8 cellular contexts compared by ENCODE assay signal in the genomic region with DNA sequence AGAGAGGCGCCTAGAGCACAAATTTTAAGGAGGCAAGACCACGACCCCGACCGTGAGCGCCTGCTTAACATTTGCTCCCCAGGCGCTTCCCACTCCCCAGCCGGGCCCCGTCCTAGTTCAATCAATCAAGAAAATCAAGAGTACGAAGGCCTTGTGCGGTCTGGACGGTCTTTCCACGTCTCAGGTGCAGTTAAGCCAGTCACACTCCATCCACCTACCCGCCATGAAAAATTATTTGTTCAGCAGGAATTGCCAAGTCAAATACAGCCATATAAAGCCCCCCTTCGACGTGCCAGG. TPM values are rescaled to one million over a fixed set of nuclear protein-coding genes. Genes with fewer than 3 reads are reported as not detected.
DNase-seq lines count a peak whose midpoint lies in the region; ATAC-seq, FAIRE-seq and TF ChIP-seq lines count a peak whose summit lies in the region.

No MANE protein-coding gene starts in this region.

- in situ Hi-C loops in K562 (cut with MboI) = no loop called here

- H3K27ac Mint-ChIP-seq in CD4-positive, CD25-positive, alpha-beta regulatory T cell = peak overlapping the region; percentile 98 to 99 (median 99)

- no peaks in the 10 kb centered on the region for H3K9me3 ChIP-seq in CD4-positive, CD25-positive, alpha-beta regulatory T cell (ENCODE audit: control insufficient read depth in 2 of 2, low read length in 2 of 2)
- no peaks in the 10 kb centered on the region for H3K9me3 ChIP-seq in K562 (replicated peaks; ENCODE audit: control insufficient read depth, insufficient read depth, low read depth, low read length)
- no peaks in the 10 kb centered on the region for H3K9me3 ChIP-seq in left lung
- H3K9me3 ChIP-seq in thoracic aorta = no peaks in the 10 kb centered on the region

- TF ChIP-seq CTCF in K562 (IDR thresholded peaks at IDR 0.05 in 2 of 3, conservative IDR thresholded peaks at IDR 0.05 in 1 of 3; ENCODE audit: insufficient read depth in 2 of 3, low read depth in 1 of 3, low read length in 3 of 3) = no peak
- TF ChIP-seq CTCF in left lung (IDR thresholded peaks at IDR 0.05) = no peak
- TF ChIP-seq CTCF in thoracic aorta (IDR thresholded peaks at IDR 0.05) = no peak

- peak overlapping the region; percentile 86 for H2AFZ ChIP-seq in K562 (ENCODE audit: low read depth, low read length)

- H3K27me3 ChIP-seq in CD4-positive, CD25-positive, alpha-beta regulatory T cell (ENCODE audit: control insufficient read depth, insufficient read depth, low read length) = no peaks in the 10 kb centered on the region
- H3K27me3 ChIP-seq in K562 (ENCODE audit: control insufficient read depth in 2 of 2, insufficient read depth in 2 of 2, low read length in 2 of 2) = no peaks in the 10 kb centered on the region
- no peaks in the 10 kb centered on the region for H3K27me3 ChIP-seq in left lung
- H3K27me3 ChIP-seq in thoracic aorta (replicated peaks; ENCODE audit: insufficient read depth) = no peaks in the 10 kb centered on the region

- CTCF ChIA-PET in K562 (lab: Yijun Ruan, JAX; ENCODE audit: low intra/inter-chr PET ratio) = interaction anchor here (2.4 kb wide), 1 partner anchor 11 kb away, joined by 6 read pairs; no protein-coding TSS in a partner anchor

- 0% methylated on average over 12 of the region's 15 CpGs for WGBS in K562 (ENCODE audit: insufficient coverage, low coverage, missing lambda C conversion rate)

- H3K9me1 ChIP-seq in K562 (ENCODE audit: control insufficient read depth, insufficient read depth, low read length) = no peaks in the 10 kb centered on the region

- FAIRE-seq in K562 (lab: Jason Lieb, UNC) = no peak

- peak overlapping the region; percentile 97 for H3K4me3 ChIP-seq in CD4-positive, CD25-positive, alpha-beta regulatory T cell (ENCODE audit: low read depth, low read length)
- H3K4me3 ChIP-seq in K562 (peak overlapping the region; percentile 53), left lung (peak overlapping the region; percentile 68 to 95), thoracic aorta (peak overlapping the region; percentile 96)

- peaks cover 1% of the 10 kb centered on the region for H3K36me3 ChIP-seq in CD4-positive, CD25-positive, alpha-beta regulatory T cell (ENCODE audit: control insufficient read depth, insufficient read depth, low read length)
- H3K36me3 ChIP-seq in K562 (ENCODE audit: control insufficient read depth, insufficient read depth, low read length) = peaks cover 19% of the 10 kb centered on the region; the same call in 2 of the 3 replicates
- H3K36me3 ChIP-seq in left lung = peaks cover 0 to 7% of the 10 kb centered on the region in 2 donors
- H3K36me3 ChIP-seq in thoracic aorta = no peaks in the 10 kb centered on the region

- peak overlapping the region; percentile 91 for H3K27ac ChIP-seq in CD4-positive, CD25-positive, alpha-beta regulatory T cell (ENCODE audit: insufficient read depth, low read length, poor library complexity, severe bottlenecking)
- H3K27ac ChIP-seq in K562 (ENCODE audit: extremely low read depth, low read depth, low read length) (peak overlapping the region; percentile 96), left lung (peak overlapping the region; percentile 97 to 98), thoracic aorta (peak overlapping the region; percentile 94 to 98)

- peaks cover 45% of the 10 kb centered on the region for H3K79me2 ChIP-seq in K562 (ENCODE audit: control insufficient read depth, insufficient read depth, low read length)

- H3K27me3 Mint-ChIP-seq in CD4-positive, CD25-positive, alpha-beta regulatory T cell = no peaks in the 10 kb centered on the region

- DNase-seq in CD4-positive, CD25-positive, alpha-beta regulatory T cell = no peak
- peak in 3 of 4 experiments; percentile 12 to 46 (median 30) for DNase-seq in K562 (ENCODE audit: extremely low read depth in 1 of 4, low spot score in 3 of 4)
- no peak for DNase-seq in left lung
- DNase-seq in thoracic aorta (ENCODE audit: low spot score) = no peak
- no peak for DNase-seq in SW 1271 (lab: John Stamatoyannopoulos, UW)
- no peak for DNase-seq in T-helper 9 cell

- peak in 1 of 2 donors; percentile 1 for ATAC-seq in CD4-positive, CD25-positive, alpha-beta regulatory T cell (ENCODE audit: low read depth in 2 of 2)
- ATAC-seq in HG03066 (IDR thresholded peaks at IDR 0.05; ENCODE audit: low read depth, unreplicated experiment) = peak; percentile 1
- ATAC-seq in K562 = peak; percentile 29
- peak; percentile 31 for ATAC-seq in left lung
- ATAC-seq in thoracic aorta (ENCODE audit: insufficient number of reproducible peaks, low FRiP score, low read depth) = no peak
- no peak for ATAC-seq in HG02588 (IDR thresholded peaks at IDR 0.05; ENCODE audit: unreplicated experiment)

- no TSS peak for BruUV-seq in K562 (replicated peaks; lab: Mats Ljungman, UMichigan)

- H4K20me1 ChIP-seq in K562 (replicated peaks; ENCODE audit: control insufficient read depth, insufficient read depth, low read length) = no peaks in the 10 kb centered on the region

- no peak for TF ChIP-seq EP300 in K562 (IDR thresholded peaks at IDR 0.05; ENCODE audit: low read length)

- intact Hi-C loops in K562 (cut with micrococcal nuclease) = loop anchor here (1.0 to 2.0 kb wide), 2 partner anchors 22 to 35 kb away; a partner anchor contains a TSS
- intact Hi-C loops in left lung (cut with DNase I) = no loop called here

- peaks cover 22% of the 10 kb centered on the region for H3K4me1 ChIP-seq in CD4-positive, CD25-positive, alpha-beta regulatory T cell (ENCODE audit: control insufficient read depth, insufficient read depth, low read length, poor library complexity, severe bottlenecking)
- H3K4me1 ChIP-seq in K562 (replicated peaks in 1 of 2; ENCODE audit: control insufficient read depth in 2 of 2, insufficient read depth in 2 of 2, low read length in 2 of 2) (peaks cover 13 to 25% of the 10 kb centered on the region in 2 experiments), left lung (peaks cover 5 to 23% of the 10 kb centered on the region in 2 donors), thoracic aorta (ENCODE audit: control insufficient read depth in 1 of 2, low read depth in 2 of 2) (peaks cover 0 to 11% of the 10 kb centered on the region in 2 donors)

- H3K9ac ChIP-seq in K562 (ENCODE audit: insufficient read depth in 1 of 2, low read depth in 2 of 2, low read length in 2 of 2) = peak overlapping the region; percentile 92 to 100

- no peak for TF ChIP-seq POLR2A in K562 (conservative IDR thresholded peaks at IDR 0.05)

- peak overlapping the region; percentile 88 for H3K4me2 ChIP-seq in K562 (ENCODE audit: insufficient read depth, low read length)

- H3K36me3 Mint-ChIP-seq in CD4-positive, CD25-positive, alpha-beta regulatory T cell = no peaks in the 10 kb centered on the region

- POLR2A ChIA-PET in K562 (lab: Yijun Ruan, JAX) = interaction anchor here (0.6 to 2.4 kb wide), 6 partner anchors 12 to 247 kb away, joined by 3 to 12 read pairs (median 4); a partner anchor contains a TSS

- no peak for TF ChIP-seq RAD21 in K562 (CRISPR knock-in tag; conservative IDR thresholded peaks at IDR 0.05 in 1 of 2, IDR thresholded peaks at IDR 0.05 in 1 of 2)

- H3K4me1 Mint-ChIP-seq in CD4-positive, CD25-positive, alpha-beta regulatory T cell = peaks cover 23 to 39% (median 31%) of the 10 kb centered on the region in 4 donors

- H3K9me3 Mint-ChIP-seq in CD4-positive, CD25-positive, alpha-beta regulatory T cell = peaks cover 0 to 1% (median 0%) of the 10 kb centered on the region in 7 donors

- peak overlapping the region; percentile 97 to 99 (median 98) for H3K4me3 Mint-ChIP-seq in CD4-positive, CD25-positive, alpha-beta regulatory T cell

RNA-seq across cellular contexts. Expression of a gene that starts 0.6 kb away (rescaled TPM):
- total RNA-seq in CD4-positive, CD25-positive, alpha-beta regulatory T cell = 11.2 TPM
- 10 to 100 TPM; 13.9 to 26.7 (median 20.3) TPM for polyA plus RNA-seq in CD4-positive, CD25-positive, alpha-beta regulatory T cell
- total RNA-seq in K562 (2011; cell fraction: chromatin; rRNA removed; ENCODE audit: low replicate concordance) = 19.6 and 52.5 TPM in 2 replicates
- total RNA-seq in K562 (2011; cell fraction: nucleolus; rRNA removed) = 11.5 and 18.7 TPM in 2 replicates
- 26.2 and 30.9 TPM in 2 replicates for total RNA-seq in K562 (2011; cell fraction: nucleoplasm; rRNA removed)
- total RNA-seq in K562 (2014; rRNA removed) (34.0 and 34.8 TPM in 2 replicates), K562 (2014; rRNA removed; fragmentation: Illumina TruSeq; extraction: Trizol) (29.0 and 33.9 TPM in 2 replicates), K562 (2015; rRNA removed; fragmentation: Illumina TruSeq; extraction: Trizol) (33.6 and 36.4 TPM in 2 replicates), K562 (2021) (30.7 and 35.3 TPM in 2 replicates), left lung (10 to 100 TPM; 10.1 to 14.6 TPM), thoracic aorta (10 to 100 TPM in 1 of 2 donors, 1 to 10 TPM in 1; 4.1 to 21.9 TPM)
- polyA plus RNA-seq in K562 (2011; rRNA removed) (25.1 and 31.8 TPM in 2 replicates), K562 (2014; fragmentation: Illumina TruSeq; extraction: Trizol) (26.5 and 31.8 TPM in 2 replicates), K562 (2014; fragmentation: Nextera tagmentation; extraction: Ambion mirVana) (10 to 100 TPM; 56.5 to 58.1 TPM), K562 (2014; rRNA removed) (29.3 and 34.7 TPM in 2 replicates)
- 11.3 and 20.1 TPM in 2 replicates for polyA plus RNA-seq in K562 (2011; cell fraction: cytosol; rRNA removed)
- polyA plus RNA-seq in K562 (2011; cell fraction: nucleus; rRNA removed) = 9.1 and 11.2 TPM in 2 replicates
- polyA plus RNA-seq in K562 (2012) = 19.6 and 26.4 TPM in 2 replicates
- polyA minus RNA-seq in K562 (2011; rRNA and poly(A)+ RNA removed) = 21.7 and 23.9 TPM in 2 replicates
- 6.6 and 7.9 TPM in 2 replicates for polyA minus RNA-seq in K562 (2011; cell fraction: cytosol; rRNA and poly(A)+ RNA removed)
- polyA minus RNA-seq in K562 (2011; cell fraction: nucleus; rRNA and poly(A)+ RNA removed) = 9.6 and 15.3 TPM in 2 replicates

RNA-seq across cellular contexts. Expression of a gene that starts 11.9 kb away (rescaled TPM):
- 2,952 TPM for total RNA-seq in CD4-positive, CD25-positive, alpha-beta regulatory T cell
- over 10,000 TPM in 2 of 4 donors, 1,000 to 10,000 TPM in 2; 7,004 to 11,285 (median 9,263) TPM for polyA plus RNA-seq in CD4-positive, CD25-positive, alpha-beta regulatory T cell
- total RNA-seq in K562 (2011; cell fraction: chromatin; rRNA removed; ENCODE audit: low replicate concordance) = 195 and 300 TPM in 2 replicates
- total RNA-seq in K562 (2011; cell fraction: nucleolus; rRNA removed) = 873 and 1,048 TPM in 2 replicates
- 995 and 2,020 TPM in 2 replicates for total RNA-seq in K562 (2011; cell fraction: nucleoplasm; rRNA removed)
- 1,697 and 2,097 TPM in 2 replicates for total RNA-seq in K562 (2014; rRNA removed)
- 2,267 and 2,448 TPM in 2 replicates for total RNA-seq in K562 (2014; rRNA removed; fragmentation: Illumina TruSeq; extraction: Trizol)
- 1,631 and 1,703 TPM in 2 replicates for total RNA-seq in K562 (2015; rRNA removed; fragmentation: Illumina TruSeq; extraction: Trizol)
- 1,545 and 1,745 TPM in 2 replicates for total RNA-seq in K562 (2021)
- 4,700 and 6,302 TPM in 2 replicates for polyA plus RNA-seq in K562 (2011; rRNA removed)
- 14,332 and 23,945 TPM in 2 replicates for polyA plus RNA-seq in K562 (2011; cell fraction: cytosol; rRNA removed)
- polyA plus RNA-seq in K562 (2011; cell fraction: nucleus; rRNA removed) = 1,717 and 2,801 TPM in 2 replicates
- polyA plus RNA-seq in K562 (2012) = 3,166 and 9,985 TPM in 2 replicates
- polyA plus RNA-seq in K562 (2014; fragmentation: Illumina TruSeq; extraction: Trizol) = 2,124 and 2,563 TPM in 2 replicates
- 1,000 to 10,000 TPM; 3,039 to 3,940 TPM for polyA plus RNA-seq in K562 (2014; fragmentation: Nextera tagmentation; extraction: Ambion mirVana)
- 5,012 and 5,352 TPM in 2 replicates for polyA plus RNA-seq in K562 (2014; rRNA removed)
- 729 and 894 TPM in 2 replicates for polyA minus RNA-seq in K562 (2011; rRNA and poly(A)+ RNA removed)
- 383 and 451 TPM in 2 replicates for polyA minus RNA-seq in K562 (2011; cell fraction: cytosol; rRNA and poly(A)+ RNA removed)
- polyA minus RNA-seq in K562 (2011; cell fraction: nucleus; rRNA and poly(A)+ RNA removed) = 167 and 339 TPM in 2 replicates
- total RNA-seq in left lung = 1,000 to 10,000 TPM; 1,178 to 1,228 TPM
- total RNA-seq in thoracic aorta = 1,000 to 10,000 TPM; 2,433 to 4,116 TPM

RNA-seq across cellular contexts. Expression of a gene that starts 22.3 kb away (rescaled TPM):
- total RNA-seq in CD4-positive, CD25-positive, alpha-beta regulatory T cell = 240 TPM
- polyA plus RNA-seq in CD4-positive, CD25-positive, alpha-beta regulatory T cell = 100 to 1,000 TPM; 632 to 774 (median 735) TPM
- total RNA-seq in K562 (2011; cell fraction: chromatin; rRNA removed; ENCODE audit: low replicate concordance) = 16.2 and 23.7 TPM in 2 replicates
- total RNA-seq in K562 (2011; cell fraction: nucleolus; rRNA removed) = 13.3 and 18.2 TPM in 2 replicates
- total RNA-seq in K562 (2011; cell fraction: nucleoplasm; rRNA removed) = 29.0 and 31.3 TPM in 2 replicates
- total RNA-seq in K562 (2014; rRNA removed) (270 and 365 TPM in 2 replicates), K562 (2014; rRNA removed; fragmentation: Illumina TruSeq; extraction: Trizol) (358 and 392 TPM in 2 replicates), K562 (2015; rRNA removed; fragmentation: Illumina TruSeq; extraction: Trizol) (329 and 335 TPM in 2 replicates), K562 (2021) (139 and 146 TPM in 2 replicates), left lung (100 to 1,000 TPM; 111 to 137 TPM), thoracic aorta (100 to 1,000 TPM; 120 to 180 TPM)
- polyA plus RNA-seq in K562 (2011; rRNA removed) (131 and 189 TPM in 2 replicates), K562 (2014; fragmentation: Illumina TruSeq; extraction: Trizol) (360 and 378 TPM in 2 replicates), K562 (2014; fragmentation: Nextera tagmentation; extraction: Ambion mirVana) (100 to 1,000 TPM; 625 to 674 TPM), K562 (2014; rRNA removed) (354 and 366 TPM in 2 replicates)
- polyA plus RNA-seq in K562 (2011; cell fraction: cytosol; rRNA removed) = 41.7 and 104 TPM in 2 replicates
- polyA plus RNA-seq in K562 (2011; cell fraction: nucleus; rRNA removed) = 25.6 and 49.4 TPM in 2 replicates
- 211 and 413 TPM in 2 replicates for polyA plus RNA-seq in K562 (2012)
- 220 and 225 TPM in 2 replicates for polyA minus RNA-seq in K562 (2011; rRNA and poly(A)+ RNA removed)
- polyA minus RNA-seq in K562 (2011; cell fraction: cytosol; rRNA and poly(A)+ RNA removed) = 38.2 and 45.7 TPM in 2 replicates
- polyA minus RNA-seq in K562 (2011; cell fraction: nucleus; rRNA and poly(A)+ RNA removed) = 7.0 and 20.1 TPM in 2 replicates

RNA-seq across cellular contexts. Expression of a gene that starts 22.5 kb away (rescaled TPM):
- total RNA-seq in CD4-positive, CD25-positive, alpha-beta regulatory T cell = 32.0 TPM
- 10 to 100 TPM; 34.6 to 43.7 (median 36.4) TPM for polyA plus RNA-seq in CD4-positive, CD25-positive, alpha-beta regulatory T cell
- total RNA-seq in K562 (2011; cell fraction: chromatin; rRNA removed; ENCODE audit: low replicate concordance) = 18.8 and 20.9 TPM in 2 replicates
- 27.7 and 29.3 TPM in 2 replicates for total RNA-seq in K562 (2011; cell fraction: nucleolus; rRNA removed)
- total RNA-seq in K562 (2011; cell fraction: nucleoplasm; rRNA removed) = 23.7 and 24.6 TPM in 2 replicates
- total RNA-seq in K562 (2014; rRNA removed) (29.7 and 30.2 TPM in 2 replicates), K562 (2014; rRNA removed; fragmentation: Illumina TruSeq; extraction: Trizol) (24.9 and 26.9 TPM in 2 replicates), K562 (2015; rRNA removed; fragmentation: Illumina TruSeq; extraction: Trizol) (30.7 and 31.0 TPM in 2 replicates), K562 (2021) (32.3 and 33.3 TPM in 2 replicates), left lung (10 to 100 TPM; 35.3 to 47.2 TPM), thoracic aorta (10 to 100 TPM; 24.0 to 45.9 TPM)
- polyA plus RNA-seq in K562 (2011; rRNA removed) (14.0 and 19.2 TPM in 2 replicates), K562 (2014; fragmentation: Illumina TruSeq; extraction: Trizol) (20.4 and 24.4 TPM in 2 replicates), K562 (2014; fragmentation: Nextera tagmentation; extraction: Ambion mirVana) (under 1 TPM in 1 of 2 experiments, not detected in 1; 0.03 TPM), K562 (2014; rRNA removed) (18.8 and 20.9 TPM in 2 replicates)
- polyA plus RNA-seq in K562 (2011; cell fraction: cytosol; rRNA removed) = 12.4 and 16.7 TPM in 2 replicates
- polyA plus RNA-seq in K562 (2011; cell fraction: nucleus; rRNA removed) = 8.5 and 8.7 TPM in 2 replicates
- polyA plus RNA-seq in K562 (2012) = 11.9 and 21.0 TPM in 2 replicates
- 23.8 and 24.6 TPM in 2 replicates for polyA minus RNA-seq in K562 (2011; rRNA and poly(A)+ RNA removed)
- 12.2 and 13.4 TPM in 2 replicates for polyA minus RNA-seq in K562 (2011; cell fraction: cytosol; rRNA and poly(A)+ RNA removed)
- 7.8 and 15.9 TPM in 2 replicates for polyA minus RNA-seq in K562 (2011; cell fraction: nucleus; rRNA and poly(A)+ RNA removed)

RNA-seq across cellular contexts. Expression of a gene that starts 36.9 kb away (rescaled TPM):
- 9.5 TPM for total RNA-seq in CD4-positive, CD25-positive, alpha-beta regulatory T cell
- polyA plus RNA-seq in CD4-positive, CD25-positive, alpha-beta regulatory T cell = 10 to 100 TPM; 17.6 to 24.6 (median 19.5) TPM
- 3.6 and 4.2 TPM in 2 replicates for total RNA-seq in K562 (2011; cell fraction: chromatin; rRNA removed; ENCODE audit: low replicate concordance)
- 4.7 and 5.5 TPM in 2 replicates for total RNA-seq in K562 (2011; cell fraction: nucleolus; rRNA removed)
- 3.3 and 3.6 TPM in 2 replicates for total RNA-seq in K562 (2011; cell fraction: nucleoplasm; rRNA removed)
- 14.6 and 14.7 TPM in 2 replicates for total RNA-seq in K562 (2014; rRNA removed)
- total RNA-seq in K562 (2014; rRNA removed; fragmentation: Illumina TruSeq; extraction: Trizol) = 11.1 and 12.5 TPM in 2 replicates
- total RNA-seq in K562 (2015; rRNA removed; fragmentation: Illumina TruSeq; extraction: Trizol) = 10.6 and 11.2 TPM in 2 replicates
- 11.0 and 11.7 TPM in 2 replicates for total RNA-seq in K562 (2021)
- 7.8 and 10.3 TPM in 2 replicates for polyA plus RNA-seq in K562 (2011; rRNA removed)
- polyA plus RNA-seq in K562 (2011; cell fraction: cytosol; rRNA removed) = 3.9 and 6.6 TPM in 2 replicates
- polyA plus RNA-seq in K562 (2011; cell fraction: nucleus; rRNA removed) = 2.7 and 3.3 TPM in 2 replicates
- 6.7 and 8.7 TPM in 2 replicates for polyA plus RNA-seq in K562 (2012)
- 11.2 and 11.4 TPM in 2 replicates for polyA plus RNA-seq in K562 (2014; fragmentation: Illumina TruSeq; extraction: Trizol)
- 1 to 10 TPM; 2.4 to 4.0 TPM for polyA plus RNA-seq in K562 (2014; fragmentation: Nextera tagmentation; extraction: Ambion mirVana)
- polyA plus RNA-seq in K562 (2014; rRNA removed) = 12.0 and 13.9 TPM in 2 replicates
- 4.6 and 5.2 TPM in 2 replicates for polyA minus RNA-seq in K562 (2011; rRNA and poly(A)+ RNA removed)
- 3.2 and 3.5 TPM in 2 replicates for polyA minus RNA-seq in K562 (2011; cell fraction: cytosol; rRNA and poly(A)+ RNA removed)
- 2.8 and 3.4 TPM in 2 replicates for polyA minus RNA-seq in K562 (2011; cell fraction: nucleus; rRNA and poly(A)+ RNA removed)
- 1 to 10 TPM; 5.4 to 6.8 TPM for total RNA-seq in left lung
- total RNA-seq in thoracic aorta = 1 to 10 TPM; 8.6 to 9.1 TPM

Comparison
In these comparisons a context has a peak if more than half of its experiments do, and no peak if none do; other contexts are left out.
1. ATAC-seq: peak in HG03066 (single experiment), K562 (single experiment) and left lung (single experiment); none in thoracic aorta (single experiment) and HG02588 (single experiment).
2. DNase-seq: peak in K562 (3 of 4); none in CD4-positive, CD25-positive, alpha-beta regulatory T cell (0 of 3), left lung (0 of 2), thoracic aorta (single experiment), SW 1271 (0 of 2) and T-helper 9 cell (single experiment).
3. Peak in every context shown above with its lines, with median percentiles within 50 percentile points of each other: H3K27ac ChIP-seq and H3K4me3 ChIP-seq.